21 cellular contexts compared by ENCODE assay signal in genomic region chr11:73281796-73282660, GRCh38. TPM values are rescaled to one million over a fixed set of nuclear protein-coding genes. Genes with fewer than 3 reads are reported as not detected.
"Had no signal": no experiment of that assay in that cellular context is flagged by ENCODE, and none has a peak within 500 bp of the region (broad histone marks: within the 10 kb centered on the region; RNA-seq: fewer than 3 reads in every experiment).

No MANE protein-coding gene starts in this region.

- H3K27ac ChIP-seq: neutrophil, uterus had no signal

- H3K27me3 Mint-ChIP-seq: activated naive CD4-positive, alpha-beta T cell treated with anti-CD3 and anti-CD28 coated beads, Interleukin-2, amount 50 U/mL, for 24 hours; brain; naive B cell had no signal

- H3K4me2 ChIP-seq: smooth muscle cell had no signal

- H3K36me3 Mint-ChIP-seq: activated naive CD4-positive, alpha-beta T cell treated with anti-CD3 and anti-CD28 coated beads, Interleukin-2, amount 50 U/mL, for 24 hours; brain; naive B cell had no signal

- H3K9me3 Mint-ChIP-seq: activated naive CD4-positive, alpha-beta T cell treated with anti-CD3 and anti-CD28 coated beads, Interleukin-2, amount 50 U/mL, for 24 hours; brain; naive B cell; T-helper 2 cell treated with Interferon-gamma antibody and Interleukin-4, amounts not matched to agents 5 μg/mL and 100 μg/mL, for 36 hours had no signal

- H3K36me3 ChIP-seq: esophagus squamous epithelium, left lung, neutrophil, uterus had no signal

- H3K4me3 Mint-ChIP-seq: activated naive CD4-positive, alpha-beta T cell treated with anti-CD3 and anti-CD28 coated beads, Interleukin-2, amount 50 U/mL, for 24 hours; brain; T-helper 2 cell treated with Interferon-gamma antibody and Interleukin-4, amounts not matched to agents 5 μg/mL and 100 μg/mL, for 36 hours had no signal

- H3K4me1 Mint-ChIP-seq: activated naive CD4-positive, alpha-beta T cell treated with anti-CD3 and anti-CD28 coated beads, Interleukin-2, amount 50 U/mL, for 24 hours had no signal

- H3K27me3 ChIP-seq: esophagus squamous epithelium, left lung, neutrophil, uterus had no signal

- DNase-seq: activated CD4-positive, alpha-beta T cell treated with anti-CD3 and anti-CD28 coated beads, Interleukin-2, amount 50 U/mL, for 1 hour; activated CD4-positive, CD25-positive, alpha-beta regulatory T cell; activated T-cell treated with anti-CD3 and anti-CD28 coated beads, Interleukin-2, amount 50 U/mL, for 1 hour; amygdala; cortex of kidney; effector CD8-positive, alpha-beta T cell; esophagus squamous epithelium; hippocampal formation; left lung; mammary epithelial cell; naive B cell; right cardiac atrium; uterus had no signal

- H3K27ac Mint-ChIP-seq: activated naive CD4-positive, alpha-beta T cell treated with anti-CD3 and anti-CD28 coated beads, Interleukin-2, amount 50 U/mL, for 24 hours; brain; naive B cell; progenitor cell of endocrine pancreas; T-helper 2 cell treated with Interferon-gamma antibody and Interleukin-4, amounts not matched to agents 5 μg/mL and 100 μg/mL, for 36 hours had no signal

- H3K4me3 ChIP-seq: esophagus squamous epithelium, left lung, smooth muscle cell, uterus had no signal

- H3K9me3 ChIP-seq: esophagus squamous epithelium, left lung, neutrophil, uterus had no signal

- H3K4me1 ChIP-seq: uterus had no signal

RNA-seq across cellular contexts. Expression of gene P2RY6, which starts 9.9 kb away (rescaled TPM):
- total RNA-seq: endothelial cell of umbilical vein, fibroblast of villous mesenchyme had no signal
